Comparison of ENCODE assay signal across 8 cellular contexts in genomic region chr6:119978274-119978889, GRCh38.
DNase-seq lines count a peak whose midpoint lies in the region; ATAC-seq and TF ChIP-seq lines count a peak whose summit lies in the region.

No MANE protein-coding gene starts in this region.

- no peak overlapping the region for H3K27ac Mint-ChIP-seq in MCF 10A (ENCODE audit: low read depth, unreplicated experiment)
- H3K27ac Mint-ChIP-seq in naive B cell = no peak overlapping the region

- no peak overlapping the region for H2BK5ac ChIP-seq in neuronal stem cell (ENCODE audit: low read length)

- H3K36me3 ChIP-seq in breast epithelium (no peaks in the 10 kb centered on the region), neuronal stem cell (replicated peaks in 1 of 2; ENCODE audit: control insufficient read depth in 2 of 2, insufficient read depth in 2 of 2, low read length in 2 of 2) (no peaks in the 10 kb centered on the region)

- H3K9me3 Mint-ChIP-seq in MCF 10A (ENCODE audit: unreplicated experiment) (no peaks in the 10 kb centered on the region), naive B cell (no peaks in the 10 kb centered on the region)

- no peak overlapping the region for H3K4me2 ChIP-seq in neuronal stem cell (ENCODE audit: insufficient read depth, low read length, poor library complexity, severe bottlenecking)

- no peaks in the 10 kb centered on the region for H3K79me1 ChIP-seq in neuronal stem cell (ENCODE audit: low read depth, low read length)

- no peak overlapping the region for H3K4ac ChIP-seq in neuronal stem cell (ENCODE audit: low read length)

- H3K4me3 ChIP-seq in breast epithelium (no peak overlapping the region), neuronal stem cell (ENCODE audit: low read length in 2 of 2) (no peak overlapping the region)

- peak; percentile 50 for TF ChIP-seq CTCF in MCF 10A (IDR thresholded peaks at IDR 0.05; ENCODE audit: unreplicated experiment)
- TF ChIP-seq CTCF in breast epithelium (IDR thresholded peaks at IDR 0.05) = peak in 1 of 3 donors; percentile 19

- H2AFZ ChIP-seq in neuronal stem cell (ENCODE audit: low read length) = no peak overlapping the region

- H3K36me3 Mint-ChIP-seq in MCF 10A (ENCODE audit: insufficient read depth, unreplicated experiment) = no peaks in the 10 kb centered on the region
- H3K36me3 Mint-ChIP-seq in naive B cell = no peaks in the 10 kb centered on the region

- H3K4me1 Mint-ChIP-seq in MCF 10A (ENCODE audit: insufficient read depth, unreplicated experiment) (no peaks in the 10 kb centered on the region), naive B cell (peaks cover 0 to 13% (median 5%) of the 10 kb centered on the region in 3 donors)

- H3K27me3 Mint-ChIP-seq in MCF 10A (ENCODE audit: insufficient read depth, unreplicated experiment) = no peaks in the 10 kb centered on the region
- no peaks in the 10 kb centered on the region for H3K27me3 Mint-ChIP-seq in naive B cell

- H3K23ac ChIP-seq in neuronal stem cell (ENCODE audit: low read depth, low read length, poor library complexity) = no peak overlapping the region

- peak; percentile 78 for ATAC-seq in HG03432 (IDR thresholded peaks at IDR 0.05; ENCODE audit: unreplicated experiment)
- peak in 1 of 2 donors; percentile 43 for ATAC-seq in naive B cell (ENCODE audit: low read depth in 2 of 2)

- TF ChIP-seq POLR2A in breast epithelium (IDR thresholded peaks at IDR 0.05) = no peak

- H4K8ac ChIP-seq in neuronal stem cell (ENCODE audit: low read depth, low read length) = no peak overlapping the region

- CTCF ChIA-PET in MCF 10A (lab: Yijun Ruan, JAX) = interaction anchor here (0.6 to 3.6 kb wide), 46 partner anchors 8 to 857 kb away, joined by 3 to 41 read pairs (median 4); no protein-coding TSS in a partner anchor

- H3K4me3 Mint-ChIP-seq in MCF 10A (ENCODE audit: unreplicated experiment) (no peak overlapping the region), naive B cell (no peak overlapping the region)

- no peak overlapping the region for H3K27ac ChIP-seq in breast epithelium
- no peak overlapping the region for H3K27ac ChIP-seq in neuronal stem cell (replicated peaks; ENCODE audit: low read length)

- DNase-seq in MCF 10A (ENCODE audit: unreplicated experiment) = peak; percentile 33
- no peak for DNase-seq in breast epithelium (ENCODE audit: low spot score in 2 of 2)
- DNase-seq in astrocyte of the hippocampus (ENCODE audit: low read depth, low spot score) = peak; percentile 47
- DNase-seq in naive B cell = peak; percentile 9
- DNase-seq in SKM-1 (lab: John Stamatoyannopoulos, UW; ENCODE audit: unreplicated experiment) = no peak
- DNase-seq in neuronal stem cell (ENCODE audit: low spot score) = no peak
- no peak for DNase-seq in NCI-H128 (lab: John Stamatoyannopoulos, UW; ENCODE audit: unreplicated experiment)

- H3K18ac ChIP-seq in neuronal stem cell (ENCODE audit: low read length) = no peak overlapping the region

- intact Hi-C loops in MCF 10A (cut with micrococcal nuclease) (loop anchor here (1.0 to 5.0 kb wide), 5 partner anchors 236 to 831 kb away; no protein-coding TSS in a partner anchor), breast epithelium (cut with DNase I; ENCODE audit: low total_unique reads) (no loop called here)

- H3K4me1 ChIP-seq in breast epithelium = no peaks in the 10 kb centered on the region
- no peaks in the 10 kb centered on the region for H3K4me1 ChIP-seq in neuronal stem cell (ENCODE audit: control insufficient read depth in 2 of 2, insufficient read depth in 1 of 2, low read depth in 1 of 2, low read length in 2 of 2)

- H3K9me3 ChIP-seq in breast epithelium (no peaks in the 10 kb centered on the region), neuronal stem cell (replicated peaks in 1 of 2; ENCODE audit: control insufficient read depth in 2 of 2, insufficient read depth in 1 of 2, low read depth in 1 of 2, low read length in 2 of 2) (no peaks in the 10 kb centered on the region)

- POLR2A ChIA-PET in MCF 10A (lab: Yijun Ruan, JAX) = no interaction called here

- no peak overlapping the region for H2BK12ac ChIP-seq in neuronal stem cell (ENCODE audit: low read length)

- no peak overlapping the region for H4K91ac ChIP-seq in neuronal stem cell (ENCODE audit: low read depth, low read length, poor library complexity)

- no CpG with 5 or more reads among the region's 2 CpGs for WGBS in neuronal stem cell (ENCODE audit: extremely low coverage in 2 of 2, insufficient read length in 2 of 2, insufficient replicate concordance in 1 of 2), 2 donors

- H2BK15ac ChIP-seq in neuronal stem cell (ENCODE audit: low read length) = no peak overlapping the region

- H2BK120ac ChIP-seq in neuronal stem cell (ENCODE audit: low read depth, low read length) = no peak overlapping the region

- BruUV-seq in MCF 10A (replicated peaks; lab: Mats Ljungman, UMichigan) = no TSS peak

- H2AK5ac ChIP-seq in neuronal stem cell (ENCODE audit: low read depth, low read length) = no peak overlapping the region

- H3K9ac ChIP-seq in neuronal stem cell (ENCODE audit: low read depth, low read length, poor library complexity) = no peak overlapping the region

- no peaks in the 10 kb centered on the region for H3K27me3 ChIP-seq in breast epithelium
- H3K27me3 ChIP-seq in neuronal stem cell (ENCODE audit: control insufficient read depth in 3 of 3, insufficient read depth in 3 of 3, low read depth in 1 of 3, low read length in 3 of 3) = no peaks in the 10 kb centered on the region

- no peak overlapping the region for H3K14ac ChIP-seq in neuronal stem cell (ENCODE audit: low read length)

Comparison
In these comparisons a context has a peak if more than half of its experiments do, and no peak if none do; other contexts are left out.
1. DNase-seq: peak in MCF 10A (single experiment), astrocyte of the hippocampus (single experiment) and naive B cell (single experiment); none in breast epithelium (0 of 2), SKM-1 (single experiment), neuronal stem cell (single experiment) and NCI-H128 (single experiment).